ENCODE assay signal across 19 cellular contexts in the genomic region with DNA sequence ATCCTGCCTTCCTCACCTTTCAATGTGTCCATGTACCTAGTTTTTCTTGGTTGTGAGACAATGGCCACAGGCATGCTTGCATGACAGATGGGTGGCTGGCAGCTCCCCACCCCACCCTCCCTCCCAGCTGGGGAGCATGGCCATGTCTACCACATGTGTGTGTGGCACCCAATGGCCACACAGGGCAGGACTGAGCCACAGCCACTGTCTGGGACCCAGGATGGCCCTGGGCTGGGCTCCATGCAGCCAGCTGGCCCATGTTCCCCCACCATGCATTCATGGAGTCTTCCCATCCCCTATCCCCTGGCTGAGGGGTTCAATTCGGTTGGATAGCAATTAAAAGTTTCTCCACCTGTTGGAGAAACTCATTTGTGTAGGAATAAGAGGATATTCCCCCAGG.
A peak's percentile ranks its signal among the peaks of the same experiment; 100 is the strongest.
DNase-seq lines count a peak whose midpoint lies in the region; ATAC-seq, FAIRE-seq and TF ChIP-seq lines count a peak whose summit lies in the region.
"Had no signal": no experiment of that assay in that cellular context is flagged by ENCODE, and none has a peak within 500 bp of the region (broad histone marks: within the 10 kb centered on the region; RNA-seq: fewer than 3 reads in every experiment).

No MANE protein-coding gene starts in this region.

- no peak for TF ChIP-seq POLR2A in spleen (IDR thresholded peaks at IDR 0.05)

- DNase-seq in left ventricle myocardium superior (peak; percentile 17), right cardiac atrium (no peak), kidney (peak; percentile 53), spleen (peak; percentile 51), RPMI8226 (no peak), iPS-NIHi7 (ENCODE audit: extremely low spot score) (no peak)
- DNase-seq: C1 segment of cervical spinal cord; Calu3; CD4-positive, alpha-beta memory T cell; COR-L47; DMS79; EL; GDM1; GOT3; HFFc6 had no signal

- no peaks in the 10 kb centered on the region for H3K36me3 ChIP-seq in kidney (ENCODE audit: control insufficient read depth in 1 of 2, insufficient read depth in 2 of 2, low read length in 2 of 2)
- no peaks in the 10 kb centered on the region for H3K36me3 ChIP-seq in spleen
- H3K36me3 ChIP-seq: HAP-1 had no signal

- H3K9me3 ChIP-seq in right cardiac atrium (ENCODE audit: control insufficient read depth, low read length) (peaks cover 4% of the 10 kb centered on the region), kidney (ENCODE audit: control insufficient read depth in 1 of 2, low read length in 2 of 2) (peaks cover 2 to 17% of the 10 kb centered on the region in 2 donors), spleen (peaks cover 0 to 56% (median 43%) of the 10 kb centered on the region in 8 donors)
- H3K9me3 ChIP-seq: HAP-1 had no signal

- H3K9ac ChIP-seq in kidney (ENCODE audit: low read length in 2 of 2): no peak overlapping the region

- no peak for ATAC-seq in left ventricle myocardium superior
- no peak for ATAC-seq in right cardiac atrium
- ATAC-seq: GM12878 had no signal

- H3K27me3 ChIP-seq in right cardiac atrium (ENCODE audit: control insufficient read depth, insufficient read depth): no peaks in the 10 kb centered on the region
- H3K27me3 ChIP-seq in spleen (replicated peaks in 1 of 7): no peaks in the 10 kb centered on the region

- 43% methylated on average over 1 of the region's 1 CpG for WGBS in right cardiac atrium
- 20 to 58% (median 55%) methylated on average over 1 of the region's 1 CpG for WGBS in spleen, 5 donors

- H3K4me1 ChIP-seq in right cardiac atrium (ENCODE audit: control insufficient read depth, insufficient read depth, low read length) (no peaks in the 10 kb centered on the region), kidney (ENCODE audit: control insufficient read depth in 1 of 2, insufficient read depth in 1 of 2, low read depth in 1 of 2, low read length in 2 of 2) (no peaks in the 10 kb centered on the region), spleen (no peaks in the 10 kb centered on the region)
- H3K4me1 ChIP-seq: HAP-1 had no signal

- H3K27ac ChIP-seq in right cardiac atrium (ENCODE audit: low read length) (no peak overlapping the region), kidney (ENCODE audit: low read depth in 2 of 2, low read length in 2 of 2) (no peak overlapping the region), spleen (no peak overlapping the region)

- intact Hi-C loops in left ventricle myocardium superior (cut with micrococcal nuclease): no loop called here
- intact Hi-C loops in right cardiac atrium (cut with DNase I): no loop called here
- intact Hi-C loops in kidney (cut with DNase I): no loop called here
- intact Hi-C loops in spleen (cut with DNase I; ENCODE audit: low total_unique reads): no loop called here

- FAIRE-seq in kidney (lab: Jason Lieb, UNC): no peak
- FAIRE-seq: GM12878, GM18507, H54 had no signal

- TF ChIP-seq CTCF in kidney (IDR thresholded peaks at IDR 0.05; ENCODE audit: borderline replicate concordance, extremely low read depth, insufficient read depth) (no peak), spleen (IDR thresholded peaks at IDR 0.05 in 8 of 11, conservative IDR thresholded peaks at IDR 0.05 in 3 of 11) (no peak)

- H3K4me3 ChIP-seq in right cardiac atrium (ENCODE audit: low read length) (no peak overlapping the region), kidney (ENCODE audit: low read length in 2 of 2) (no peak overlapping the region), spleen (no peak overlapping the region)
- H3K4me3 ChIP-seq: GM12878, HAP-1 had no signal

Comparison
In these comparisons a context has a peak if more than half of its experiments do, and no peak if none do; other contexts are left out.
1. DNase-seq: peak in left ventricle myocardium superior (single experiment), kidney (single experiment) and spleen (single experiment); none in right cardiac atrium (0 of 3), RPMI8226 (single experiment) and iPS-NIHi7 (single experiment).